ENCODE assay signal across 15 cellular contexts in the genomic region with DNA sequence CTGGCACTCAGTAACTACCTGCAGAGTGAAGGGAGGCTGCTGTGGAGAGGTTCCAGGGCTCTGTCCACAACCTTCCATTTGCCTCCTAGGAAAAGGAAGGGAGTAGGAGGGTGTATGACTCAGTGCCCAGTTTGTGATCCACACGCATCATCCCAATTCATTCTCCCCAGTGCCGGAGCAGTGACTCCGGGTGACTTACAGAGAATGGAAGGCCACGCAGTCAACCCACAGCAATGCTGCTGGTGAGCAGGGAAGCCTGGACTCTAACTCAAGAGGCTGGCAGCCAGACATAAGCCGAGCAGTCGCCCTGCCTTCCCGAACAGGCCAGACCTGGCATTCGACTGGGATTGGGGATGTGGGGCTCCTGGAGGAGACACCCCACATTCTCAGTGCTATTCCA.
DNase-seq lines count a peak whose midpoint lies in the region; ATAC-seq, FAIRE-seq and TF ChIP-seq lines count a peak whose summit lies in the region.
"Had no signal": no experiment of that assay in that cellular context is flagged by ENCODE, and none has a peak within 500 bp of the region (broad histone marks: within the 10 kb centered on the region; RNA-seq: fewer than 3 reads in every experiment).

No MANE protein-coding gene starts in this region.

- H3K9me3 Mint-ChIP-seq in activated T-cell treated with anti-CD3 and anti-CD28 coated beads, Interleukin-2, amount 50 U/mL, for 24 hours = no peaks in the 10 kb centered on the region
- no peaks in the 10 kb centered on the region for H3K9me3 Mint-ChIP-seq in activated CD4-positive, alpha-beta T cell treated with anti-CD3 and anti-CD28 coated beads, Interleukin-2, amount 10 ng/mL, durations not matched to agents 7 days and 5 days
- H3K9me3 Mint-ChIP-seq: naive thymus-derived CD8-positive, alpha-beta T cell had no signal

- no peaks in the 10 kb centered on the region for H3K36me3 Mint-ChIP-seq in activated T-cell treated with anti-CD3 and anti-CD28 coated beads, Interleukin-2, amount 50 U/mL, for 24 hours (ENCODE audit: low read depth)
- no peaks in the 10 kb centered on the region for H3K36me3 Mint-ChIP-seq in activated CD4-positive, alpha-beta T cell treated with anti-CD3 and anti-CD28 coated beads, Interleukin-2, amount 10 ng/mL, durations not matched to agents 7 days and 5 days (ENCODE audit: low read depth)
- H3K36me3 Mint-ChIP-seq: naive thymus-derived CD8-positive, alpha-beta T cell had no signal

- POLR2A ChIA-PET in RWPE1 (lab: Yijun Ruan, JAX; ENCODE audit: low non-redundant PET) = no interaction called here
- POLR2A ChIA-PET in activated CD4-positive, alpha-beta T cell treated with anti-CD3 and anti-CD28 coated beads, Interleukin-2, amount 10 ng/mL, durations not matched to agents 7 days and 5 days (lab: Charles Lee) = no interaction called here

- no peak overlapping the region for H3K4me3 Mint-ChIP-seq in activated T-cell treated with anti-CD3 and anti-CD28 coated beads, Interleukin-2, amount 50 U/mL, for 24 hours
- H3K4me3 Mint-ChIP-seq in activated CD4-positive, alpha-beta T cell treated with anti-CD3 and anti-CD28 coated beads, Interleukin-2, amount 10 ng/mL, durations not matched to agents 7 days and 5 days = no peak overlapping the region
- H3K4me3 Mint-ChIP-seq: naive thymus-derived CD8-positive, alpha-beta T cell; T-helper 17 cell had no signal

- TF ChIP-seq CTCF in RWPE1 (conservative IDR thresholded peaks at IDR 0.05; ENCODE audit: low read depth) (no peak), pancreas (IDR thresholded peaks at IDR 0.05) (no peak), BE2C (IDR thresholded peaks at IDR 0.05; ENCODE audit: low read depth, low read length) (no peak)

- no peak overlapping the region for H3K4me3 ChIP-seq in pancreas
- H3K4me3 ChIP-seq in BE2C (ENCODE audit: low read depth, low read length) = no peak overlapping the region
- H3K4me3 ChIP-seq: testis had no signal

- no peaks in the 10 kb centered on the region for H3K9me3 ChIP-seq in pancreas
- H3K9me3 ChIP-seq in BE2C = no peaks in the 10 kb centered on the region
- H3K9me3 ChIP-seq: testis had no signal

- H3K4me1 ChIP-seq in pancreas (peaks cover 0 to 5% (median 0%) of the 10 kb centered on the region in 3 donors), BE2C (peaks cover 5% of the 10 kb centered on the region; the same call in 1 of the 2 replicates)

- H3K36me3 ChIP-seq in pancreas (no peaks in the 10 kb centered on the region), BE2C (no peaks in the 10 kb centered on the region)

- H3K27me3 ChIP-seq in pancreas = no peaks in the 10 kb centered on the region
- H3K27me3 ChIP-seq in BE2C = no peaks in the 10 kb centered on the region
- H3K27me3 ChIP-seq: testis had no signal

- peaks cover 8% of the 10 kb centered on the region for H3K4me1 Mint-ChIP-seq in activated T-cell treated with anti-CD3 and anti-CD28 coated beads, Interleukin-2, amount 50 U/mL, for 24 hours (ENCODE audit: low read depth)
- peaks cover 12% of the 10 kb centered on the region for H3K4me1 Mint-ChIP-seq in activated CD4-positive, alpha-beta T cell treated with anti-CD3 and anti-CD28 coated beads, Interleukin-2, amount 10 ng/mL, durations not matched to agents 7 days and 5 days

- H3K27ac ChIP-seq in RWPE1 = peak overlapping the region; percentile 73
- peak overlapping the region; percentile 85 for H3K27ac ChIP-seq in epithelial cell of prostate
- peak overlapping the region in 3 of 4 donors; percentile 22 to 79 (median 74) for H3K27ac ChIP-seq in pancreas
- H3K27ac ChIP-seq: testis had no signal

- H3K27me3 Mint-ChIP-seq in activated T-cell treated with anti-CD3 and anti-CD28 coated beads, Interleukin-2, amount 50 U/mL, for 24 hours = no peaks in the 10 kb centered on the region
- no peaks in the 10 kb centered on the region for H3K27me3 Mint-ChIP-seq in activated CD4-positive, alpha-beta T cell treated with anti-CD3 and anti-CD28 coated beads, Interleukin-2, amount 10 ng/mL, durations not matched to agents 7 days and 5 days
- H3K27me3 Mint-ChIP-seq: T-helper 17 cell had no signal

- no peak for ATAC-seq in pancreas
- ATAC-seq: naive thymus-derived CD8-positive, alpha-beta T cell; T-helper 17 cell had no signal

- peak; percentile 95 for DNase-seq in EH (ENCODE audit: low read depth)
- peak; percentile 68 for DNase-seq in RWPE1 (ENCODE audit: low spot score)
- DNase-seq in epithelial cell of prostate (ENCODE audit: low read depth, low spot score) = no peak
- peak in 1 of 6 donors; percentile 25 for DNase-seq in pancreas
- no peak for DNase-seq in activated T-cell treated with anti-CD3 and anti-CD28 coated beads, Interleukin-2, amount 50 U/mL, for 24 hours
- DNase-seq in stimulated activated CD4-positive, alpha-beta T cell treated with anti-CD3 and anti-CD28 coated beads, Interleukin-4, amount 100 ng/mL, for 4 hours = no peak
- DNase-seq in BE2C = no peak
- DNase-seq in activated CD4-positive, alpha-beta T cell treated with anti-CD3 and anti-CD28 coated beads, Interleukin-2, amount 10 ng/mL, durations not matched to agents 7 days and 5 days = no peak
- DNase-seq: MM.1S; naive thymus-derived CD8-positive, alpha-beta T cell; NCI-H748 treated with DMSO at 0.1 percent for 48 hours; stimulated activated CD4-positive, alpha-beta T cell treated with anti-CD3 and anti-CD28 coated beads, Interleukin-2, amount 100 ng/mL, for 24 hours; T-helper 17 cell; testis had no signal

- FAIRE-seq in pancreas (lab: Jason Lieb, UNC) = no peak
- FAIRE-seq: colon had no signal

- intact Hi-C loops in pancreas (cut with DNase I) = loop anchor here in 2 of 3 donors (2.0 kb wide), 1 partner anchor 143 kb away; no protein-coding TSS in a partner anchor

- CTCF ChIA-PET in RWPE1 (lab: Yijun Ruan, JAX) = interaction anchor here (1.3 kb wide), 1 partner anchor 74 kb away, joined by 3 read pairs; no protein-coding TSS in a partner anchor
- CTCF ChIA-PET in activated CD4-positive, alpha-beta T cell treated with anti-CD3 and anti-CD28 coated beads, Interleukin-2, amount 10 ng/mL, durations not matched to agents 7 days and 5 days (lab: Charles Lee) = interaction anchor here (0.9 to 1.2 kb wide), 3 partner anchors 14 to 49 kb away, joined by 3 to 4 read pairs (median 3); no protein-coding TSS in a partner anchor

- 71 to 73% methylated on average over 8 of the region's 8 CpGs for whole genome bisulfite sequencing in pancreas, 2 donors

- no peak overlapping the region for H3K27ac Mint-ChIP-seq in activated T-cell treated with anti-CD3 and anti-CD28 coated beads, Interleukin-2, amount 50 U/mL, for 24 hours
- H3K27ac Mint-ChIP-seq in activated CD4-positive, alpha-beta T cell treated with anti-CD3 and anti-CD28 coated beads, Interleukin-2, amount 10 ng/mL, durations not matched to agents 7 days and 5 days = no peak overlapping the region
- H3K27ac Mint-ChIP-seq: T-helper 17 cell had no signal

Comparison
In these comparisons a context has a peak if more than half of its experiments do, and no peak if none do; other contexts are left out.
1. DNase-seq: peak in EH (single experiment) and RWPE1 (single experiment); none in epithelial cell of prostate (single experiment), activated T-cell treated with anti-CD3 and anti-CD28 coated beads, Interleukin-2, amount 50 U/mL, for 24 hours (single experiment), stimulated activated CD4-positive, alpha-beta T cell treated with anti-CD3 and anti-CD28 coated beads, Interleukin-4, amount 100 ng/mL, for 4 hours (0 of 2), BE2C (single experiment) and activated CD4-positive, alpha-beta T cell treated with anti-CD3 and anti-CD28 coated beads, Interleukin-2, amount 10 ng/mL, durations not matched to agents 7 days and 5 days (single experiment).
2. Peak in every context shown above with its lines, with median percentiles within 50 percentile points of each other: H3K27ac ChIP-seq.